In genomic region chrX:49192722-49193328, GRCh38 we compare ENCODE assay signal across 8 cellular contexts. TPM values are rescaled to one million over a fixed set of nuclear protein-coding genes. Genes with fewer than 3 reads are reported as not detected.
DNase-seq lines count a peak whose midpoint lies in the region; ATAC-seq, FAIRE-seq and TF ChIP-seq lines count a peak whose summit lies in the region.

No MANE protein-coding gene starts in this region.

- H3K4me3 ChIP-seq in liver (ENCODE audit: low read depth in 1 of 3, low read length in 3 of 3) = no peak overlapping the region

- peak overlapping the region; percentile 32 to 82 for H3K27ac Mint-ChIP-seq in activated naive CD4-positive, alpha-beta T cell treated with anti-CD3 and anti-CD28 coated beads, Interleukin-2, amount 50 U/mL, for 72 hours

- H3K36me3 ChIP-seq in liver (ENCODE audit: control insufficient read depth in 4 of 4, insufficient read depth in 3 of 4, low read depth in 1 of 4, low read length in 3 of 4) = no peaks in the 10 kb centered on the region

- no peak overlapping the region for H3K9ac ChIP-seq in liver (ENCODE audit: low read depth in 1 of 2, low read length in 2 of 2)

- 70% methylated on average over 10 of the region's 10 CpGs for WGBS in liver

- peaks cover 0 to 8% (median 2%) of the 10 kb centered on the region in 4 donors for H3K4me1 ChIP-seq in liver (ENCODE audit: control insufficient read depth in 4 of 4, insufficient read depth in 4 of 4, low read length in 3 of 4)

- ATAC-seq in activated naive CD4-positive, alpha-beta T cell treated with anti-CD3 and anti-CD28 coated beads, Interleukin-2, amount 50 U/mL, for 72 hours = no peak
- no peak for ATAC-seq in HG03097 (IDR thresholded peaks at IDR 0.05; ENCODE audit: low FRiP score, unreplicated experiment)

- H3K9me3 Mint-ChIP-seq in activated naive CD4-positive, alpha-beta T cell treated with anti-CD3 and anti-CD28 coated beads, Interleukin-2, amount 50 U/mL, for 72 hours = no peaks in the 10 kb centered on the region

- H3K36me3 Mint-ChIP-seq in activated naive CD4-positive, alpha-beta T cell treated with anti-CD3 and anti-CD28 coated beads, Interleukin-2, amount 50 U/mL, for 72 hours = peaks cover 0 to 10% of the 10 kb centered on the region in 2 donors

- peak; percentile 45 for TF ChIP-seq CTCF in liver (IDR thresholded peaks at IDR 0.05; ENCODE audit: low read depth, low read length, missing input control)

- peak; percentile 31 for DNase-seq in NCI-H82 (lab: John Stamatoyannopoulos, UW)
- no peak for DNase-seq in NCI-H82 treated with DMSO at 0.1 percent for 48 hours (lab: John Stamatoyannopoulos, UW; ENCODE audit: unreplicated experiment)
- DNase-seq in Kasumi-1 (lab: John Stamatoyannopoulos, UW) = peak; percentile 48 to 56
- DNase-seq in activated naive CD4-positive, alpha-beta T cell treated with anti-CD3 and anti-CD28 coated beads, Interleukin-2, amount 50 U/mL, for 72 hours (ENCODE audit: low spot score in 2 of 2) = peak in 1 of 2 donors; percentile 39
- no peak for DNase-seq in hepatic stellate cell (ENCODE audit: low spot score)
- no peak for DNase-seq in frontal cortex (ENCODE audit: low spot score in 2 of 2)

- FAIRE-seq in frontal cortex (lab: Jason Lieb, UNC) = no peak

- no peak overlapping the region for H3K27ac ChIP-seq in liver (ENCODE audit: low read depth in 1 of 2, low read length in 2 of 2)

- H3K9me3 ChIP-seq in liver (ENCODE audit: control insufficient read depth in 4 of 4, low read length in 3 of 4) = no peaks in the 10 kb centered on the region

- TF ChIP-seq RAD21 in liver (IDR thresholded peaks at IDR 0.05) = peak; percentile 35 to 61

- H3K27me3 ChIP-seq in liver (ENCODE audit: control insufficient read depth in 4 of 4, insufficient read depth in 4 of 4, low read length in 3 of 4) = no peaks in the 10 kb centered on the region

TF ChIP-seq in liver, 16 proteins besides CTCF, POLR2A, EP300 and RAD21:
- TF ChIP-seq HNF4A (conservative IDR thresholded peaks at IDR 0.05) = no peak
- TF ChIP-seq ZBTB33 (IDR thresholded peaks at IDR 0.05) = no peak
- no peak for TF ChIP-seq NR2F2 (IDR thresholded peaks at IDR 0.05)
- no peak for TF ChIP-seq HNF4G (IDR thresholded peaks at IDR 0.05)
- TF ChIP-seq ATF3 (IDR thresholded peaks at IDR 0.05) = no peak
- TF ChIP-seq MAX (IDR thresholded peaks at IDR 0.05) = no peak
- TF ChIP-seq YY1 (IDR thresholded peaks at IDR 0.05) = no peak
- no peak for TF ChIP-seq GABPA (IDR thresholded peaks at IDR 0.05 in 1 of 2, conservative IDR thresholded peaks at IDR 0.05 in 1 of 2)
- no peak for TF ChIP-seq TAF1 (conservative IDR thresholded peaks at IDR 0.05)
- TF ChIP-seq RXRA (IDR thresholded peaks at IDR 0.05) = no peak

RNA-seq across cellular contexts. Expression of gene PRICKLE3, which starts 6.7 kb away (rescaled TPM):
- total RNA-seq in activated naive CD4-positive, alpha-beta T cell treated with anti-CD3 and anti-CD28 coated beads, Interleukin-2, amount 50 U/mL, for 72 hours = 10 to 100 TPM; 22.8 to 27.3 TPM
- 1 to 10 TPM; 2.5 to 6.5 TPM for total RNA-seq in liver
- polyA plus RNA-seq in liver = 1 to 10 TPM; 2.1 to 3.3 TPM
- total RNA-seq in frontal cortex = under 0.01 TPM

RNA-seq across cellular contexts. Expression of gene SYP, which starts 7.2 kb away (rescaled TPM):
- total RNA-seq in activated naive CD4-positive, alpha-beta T cell treated with anti-CD3 and anti-CD28 coated beads, Interleukin-2, amount 50 U/mL, for 72 hours = 10 to 100 TPM; 11.2 to 69.3 TPM
- total RNA-seq in liver (under 1 TPM; 0.61 to 0.67 TPM), frontal cortex (151 TPM)
- polyA plus RNA-seq in liver = under 1 TPM; 0.30 to 0.33 TPM

RNA-seq across cellular contexts. Expression of gene PLP2, which starts 21.1 kb away (rescaled TPM):
- total RNA-seq in activated naive CD4-positive, alpha-beta T cell treated with anti-CD3 and anti-CD28 coated beads, Interleukin-2, amount 50 U/mL, for 72 hours = 100 to 1,000 TPM; 142 to 169 TPM
- total RNA-seq in liver (1 to 10 TPM; 2.4 to 6.7 TPM), frontal cortex (0.82 TPM)
- 10 to 100 TPM; 22.6 to 24.5 TPM for polyA plus RNA-seq in liver

RNA-seq across cellular contexts. Expression of gene MAGIX, which starts 30.3 kb away (rescaled TPM):
- total RNA-seq in activated naive CD4-positive, alpha-beta T cell treated with anti-CD3 and anti-CD28 coated beads, Interleukin-2, amount 50 U/mL, for 72 hours = 1 to 10 TPM; 1.2 to 3.6 TPM
- total RNA-seq in liver (1 to 10 TPM; 2.9 to 6.9 TPM), frontal cortex (2.4 TPM)
- 10 to 100 TPM in 1 of 2 donors, 1 to 10 TPM in 1; 8.8 to 10.8 TPM for polyA plus RNA-seq in liver

RNA-seq across cellular contexts. Expression of gene CACNA1F, which starts 40.3 kb away (rescaled TPM):
- 1 to 10 TPM; 1.7 to 2.6 TPM for total RNA-seq in activated naive CD4-positive, alpha-beta T cell treated with anti-CD3 and anti-CD28 coated beads, Interleukin-2, amount 50 U/mL, for 72 hours
- total RNA-seq in liver (not detected), frontal cortex (under 0.01 TPM)
- under 1 TPM in 1 of 2 donors, not detected in 1; 0.03 TPM for polyA plus RNA-seq in liver

Comparison
In these comparisons a context has a peak if more than half of its experiments do, and no peak if none do; other contexts are left out.
1. DNase-seq: peak in NCI-H82 (single experiment) and Kasumi-1 (2 of 2); none in NCI-H82 treated with DMSO at 0.1 percent for 48 hours (single experiment), hepatic stellate cell (single experiment) and frontal cortex (0 of 2).
2. RNA of gene SYP, which starts 7.2 kb away (total RNA-seq): 151 TPM in frontal cortex (single experiment) and 11.2 to 69.3 TPM in activated naive CD4-positive, alpha-beta T cell treated with anti-CD3 and anti-CD28 coated beads, Interleukin-2, amount 50 U/mL, for 72 hours; 0.61 to 0.67 TPM in liver; every median in the first group is over 4 times any median in the second.
3. RNA of gene PLP2, which starts 21.1 kb away (total RNA-seq): 142 to 169 TPM in activated naive CD4-positive, alpha-beta T cell treated with anti-CD3 and anti-CD28 coated beads, Interleukin-2, amount 50 U/mL, for 72 hours; 2.4 to 6.7 TPM in liver and 0.82 TPM in frontal cortex (single experiment); every median in the first group is over 10 times any median in the second.